Comparison of ENCODE assay signal across 8 cellular contexts in genomic region chr4:33060873-33061542, GRCh38.
DNase-seq lines count a peak whose midpoint lies in the region; ATAC-seq and TF ChIP-seq lines count a peak whose summit lies in the region.

No MANE protein-coding gene starts in this region.

- H2AFZ ChIP-seq in ACC112 (ENCODE audit: low read length, unreplicated experiment) (peak overlapping the region; percentile 16), osteoblast (ENCODE audit: low read length) (no peak overlapping the region)

- H3K27me3 ChIP-seq in ACC112 (ENCODE audit: insufficient read depth, low read length) (no peaks in the 10 kb centered on the region), HL-60 (ENCODE audit: insufficient read depth, poor library complexity, severe bottlenecking) (no peaks in the 10 kb centered on the region), Peyer's patch (no peaks in the 10 kb centered on the region), osteoblast (ENCODE audit: insufficient read depth, low read length) (no peaks in the 10 kb centered on the region)

- H3K4me1 ChIP-seq in ACC112 (ENCODE audit: control insufficient read depth, insufficient read depth, low read length, unreplicated experiment) (peaks cover 20% of the 10 kb centered on the region), Peyer's patch (no peaks in the 10 kb centered on the region), osteoblast (ENCODE audit: insufficient read depth, low read length) (no peaks in the 10 kb centered on the region)

- no peak for TF ChIP-seq POLR2A in Peyer's patch (IDR thresholded peaks at IDR 0.05)

- H3K4me2 ChIP-seq in osteoblast (ENCODE audit: insufficient read depth, low read length) = no peak overlapping the region

- no peak overlapping the region for H3K4me3 ChIP-seq in ACC112 (ENCODE audit: low read depth, low read length)
- H3K4me3 ChIP-seq in HL-60 (replicated peaks; ENCODE audit: insufficient read depth, low read length) = no peak overlapping the region
- H3K4me3 ChIP-seq in Peyer's patch = no peak overlapping the region
- H3K4me3 ChIP-seq in osteoblast (ENCODE audit: insufficient read depth, low read length) = no peak overlapping the region

- TF ChIP-seq CTCF in HL-60 (IDR thresholded peaks at IDR 0.05; ENCODE audit: insufficient read depth, low read length) (peak; percentile 72), Peyer's patch (IDR thresholded peaks at IDR 0.05) (peak in 4 of 6 experiments; percentile 41 to 83 (median 80)), osteoblast (IDR thresholded peaks at IDR 0.05; ENCODE audit: extremely low read depth, low read depth, low read length) (peak; percentile 12)

- DNase-seq in HL-60 (ENCODE audit: low read depth in 1 of 2, low spot score in 1 of 2) (peak in 1 of 2 experiments; percentile 26), Peyer's patch (peak in 2 of 3 donors; percentile 53 to 64), fibroblast of gingiva (ENCODE audit: low read depth) (peak; percentile 34), osteoblast (ENCODE audit: insufficient read length, low spot score, missing footprints) (no peak), NCI-H2029 treated with DMSO at 0.1 percent for 48 hours (lab: John Stamatoyannopoulos, UW) (no peak), cerebellar nuclear complex (lab: John Stamatoyannopoulos, UW) (no peak)

- no peak overlapping the region for H3K27ac ChIP-seq in ACC112 (ENCODE audit: low read depth, low read length)
- no peak overlapping the region for H3K27ac ChIP-seq in HL-60 (replicated peaks)
- H3K27ac ChIP-seq in Peyer's patch = no peak overlapping the region
- no peak overlapping the region for H3K27ac ChIP-seq in osteoblast (ENCODE audit: low read depth, low read length)

- H3K9me3 ChIP-seq in Peyer's patch (no peaks in the 10 kb centered on the region), osteoblast (ENCODE audit: low read depth, low read length) (no peaks in the 10 kb centered on the region)

- H3K79me2 ChIP-seq in ACC112 (ENCODE audit: control insufficient read depth, insufficient read depth, low read length, unreplicated experiment) (no peaks in the 10 kb centered on the region), osteoblast (ENCODE audit: insufficient read depth, low read length) (no peaks in the 10 kb centered on the region)

- ATAC-seq in GM18502 (IDR thresholded peaks at IDR 0.05; ENCODE audit: poor library complexity, unreplicated experiment) = peak; percentile 84

- H3K36me3 ChIP-seq in ACC112 (ENCODE audit: insufficient read depth, low read length) = no peaks in the 10 kb centered on the region
- H3K36me3 ChIP-seq in Peyer's patch = no peaks in the 10 kb centered on the region
- no peaks in the 10 kb centered on the region for H3K36me3 ChIP-seq in osteoblast (ENCODE audit: insufficient read depth, low read length)

- no peaks in the 10 kb centered on the region for H4K20me1 ChIP-seq in osteoblast (ENCODE audit: insufficient read depth, low read length)

Comparison
In these comparisons a context has a peak if more than half of its experiments do, and no peak if none do; other contexts are left out.
1. DNase-seq: peak in Peyer's patch (2 of 3) and fibroblast of gingiva (single experiment); none in osteoblast (single experiment), NCI-H2029 treated with DMSO at 0.1 percent for 48 hours (single experiment) and cerebellar nuclear complex (0 of 2).
2. CTCF ChIP-seq: peak in every context shown above with its lines; median percentile 80 in Peyer's patch; 72 in HL-60; 12 in osteoblast.